Comparison of ENCODE assay signal across 8 cellular contexts in the genomic region with DNA sequence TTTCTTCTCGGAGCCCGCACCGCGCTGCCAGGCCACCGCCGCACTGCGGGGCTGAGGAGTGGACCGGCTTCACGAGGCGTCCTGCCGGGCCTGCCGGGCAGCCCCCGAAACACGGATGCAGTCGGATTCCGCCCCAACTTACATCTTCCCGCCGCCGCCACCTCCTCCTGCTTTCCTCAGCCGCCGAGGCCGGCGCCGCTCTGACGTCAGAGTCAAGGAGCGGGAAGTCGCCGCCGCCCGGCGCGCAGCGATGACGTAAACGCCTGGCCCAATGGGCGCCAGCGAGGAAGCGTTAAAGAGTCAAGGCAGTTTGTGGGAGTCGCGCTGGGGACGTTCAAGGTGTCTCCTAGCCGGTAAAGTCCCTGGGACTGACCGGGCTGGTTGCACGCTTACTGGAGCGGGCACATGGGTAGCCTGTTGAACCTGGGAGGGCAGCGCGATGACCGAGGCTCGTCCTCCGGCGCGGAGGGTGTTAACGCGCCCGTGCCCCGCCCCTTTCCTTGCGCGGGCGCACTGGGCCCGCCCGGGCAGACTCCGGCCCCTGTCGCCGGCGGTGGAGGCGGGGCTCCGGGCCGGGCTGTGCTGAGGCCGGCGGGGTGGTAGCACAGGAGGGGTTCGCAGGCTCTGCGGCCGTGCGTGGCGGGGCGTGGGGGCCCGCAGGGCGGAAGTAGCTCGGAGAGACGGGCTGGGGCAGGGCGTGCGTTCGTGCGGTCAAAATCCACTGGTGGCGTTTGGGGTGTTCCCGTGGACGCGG. TPM values are rescaled to one million over a fixed set of nuclear protein-coding genes. Genes with fewer than 3 reads are reported as not detected.
A peak's percentile ranks its signal among the peaks of the same experiment; 100 is the strongest.
DNase-seq lines count a peak whose midpoint lies in the region; ATAC-seq, FAIRE-seq and TF ChIP-seq lines count a peak whose summit lies in the region.

Gene RNPS1 (minus strand): TSS at position 214 of the 754 bp plus-strand sequence. CDS start 3,483 bp downstream, outside the sequence.

- ATAC-seq in GM19035 (IDR thresholded peaks at IDR 0.05; ENCODE audit: unreplicated experiment): peak; percentile 76
- ATAC-seq in HG03342 (IDR thresholded peaks at IDR 0.05; ENCODE audit: unreplicated experiment): peak; percentile 65

- H3K36me3 ChIP-seq in kidney (ENCODE audit: control insufficient read depth in 1 of 2, insufficient read depth in 2 of 2, low read length in 2 of 2): peaks cover 0 to 3% of the 10 kb centered on the region in 2 donors

- H3K9me3 ChIP-seq in kidney (ENCODE audit: control insufficient read depth in 1 of 2, low read length in 2 of 2): no peaks in the 10 kb centered on the region

- H3K9ac ChIP-seq in kidney (ENCODE audit: low read length in 2 of 2): peak within 1 kb of the TSS; percentile 48 to 78

- peak; percentile 3 for TF ChIP-seq CTCF in kidney (IDR thresholded peaks at IDR 0.05; ENCODE audit: borderline replicate concordance, extremely low read depth, insufficient read depth)

- H3K27ac ChIP-seq in kidney (ENCODE audit: low read depth in 2 of 2, low read length in 2 of 2): peak within 1 kb of the TSS; percentile 97 to 99

- peak within 1 kb of the TSS; percentile 73 to 87 for H3K4me3 ChIP-seq in kidney (ENCODE audit: low read length in 2 of 2)

- intact Hi-C loops in kidney (cut with DNase I): no loop called here

- no peak for FAIRE-seq in kidney (lab: Jason Lieb, UNC)

- DNase-seq in AG20443 (ENCODE audit: low spot score) (peak; percentile 100), NCI-H446 (lab: John Stamatoyannopoulos, UW) (peak; percentile 91 to 97), cerebellar cortex (ENCODE audit: low spot score) (peak; percentile 92), kidney (peak; percentile 99)
- peak; percentile 97 for DNase-seq in activated CD4-positive, CD25-positive, alpha-beta regulatory T cell treated with anti-CD3 and anti-CD28 coated beads, Interleukin-2, amount 50 U/mL, for 72 hours
- DNase-seq in stimulated activated CD4-positive, alpha-beta T cell treated with anti-CD3 and anti-CD28 coated beads, Interleukin-15, amount 100 ng/mL, for 1 hour (ENCODE audit: low read depth in 1 of 2, low spot score in 1 of 2): peak; percentile 89 to 96

- H3K4me1 ChIP-seq in kidney (ENCODE audit: control insufficient read depth in 1 of 2, insufficient read depth in 1 of 2, low read depth in 1 of 2, low read length in 2 of 2): peaks cover 3 to 10% of the 10 kb centered on the region in 2 donors

RNA-seq across cellular contexts. Expression of gene RNPS1, which starts in this region (rescaled TPM):
- 134 TPM for total RNA-seq in kidney
- 102 TPM for polyA plus RNA-seq in kidney (ENCODE audit: insufficient read depth, low read depth, low replicate concordance)

Comparison
In these comparisons a context has a peak if more than half of its experiments do, and no peak if none do; other contexts are left out.
1. Peak in every context shown above with its lines: DNase-seq, ATAC-seq, H3K4me3 ChIP-seq and H3K27ac ChIP-seq.